ENCODE assay signal across 23 cellular contexts in the genomic region with DNA sequence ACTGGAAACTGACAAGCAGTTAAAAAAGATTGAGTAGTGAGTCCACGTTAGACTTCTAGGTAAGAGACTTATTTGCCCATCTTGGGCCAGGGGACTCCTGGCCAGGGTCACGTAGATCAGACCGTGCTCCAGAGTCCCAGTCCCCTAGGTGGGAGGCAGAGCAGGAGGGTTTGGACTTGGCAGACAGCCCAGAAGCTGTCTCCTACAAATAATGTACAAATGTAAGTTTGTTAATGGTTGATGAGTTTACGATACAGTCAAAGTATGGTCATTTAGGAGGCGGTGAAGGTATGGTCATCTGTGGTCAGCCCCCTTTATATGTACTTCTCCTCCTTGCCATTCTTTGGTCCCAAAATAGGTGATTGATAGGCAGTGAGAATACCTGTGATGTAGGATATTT. TPM values are rescaled to one million over a fixed set of nuclear protein-coding genes. Genes with fewer than 3 reads are reported as not detected.
DNase-seq lines count a peak whose midpoint lies in the region; ATAC-seq and TF ChIP-seq lines count a peak whose summit lies in the region.
"Had no signal": no experiment of that assay in that cellular context is flagged by ENCODE, and none has a peak within 500 bp of the region (broad histone marks: within the 10 kb centered on the region; RNA-seq: fewer than 3 reads in every experiment).

No MANE protein-coding gene starts in this region.

- H3K27me3 ChIP-seq in BE2C = no peaks in the 10 kb centered on the region
- H3K27me3 ChIP-seq: BLaER1 treated with 17β-estradiol and CSF1 and Interleukin-3, amounts not matched to agents 10 nM and 100 nM; heart right ventricle; SJCRH30; spleen; stomach had no signal

- CTCF ChIA-PET in activated CD8-positive, alpha-beta T cell treated with anti-CD3 and anti-CD28 coated beads for 36 hours (lab: Charles Lee) = interaction anchor here (0.9 to 5.3 kb wide), 3 partner anchors 18 to 105 kb away, joined by 3 to 46 read pairs (median 10); no protein-coding TSS in a partner anchor

- DNase-seq in NCI-H1417 (lab: John Stamatoyannopoulos, UW) = peak in 2 of 3 experiments; percentile 11 to 54
- no peak for DNase-seq in NCI-H1417 treated with DMSO at 0.1 percent for 48 hours (lab: John Stamatoyannopoulos, UW)
- DNase-seq in BE2C = peak; percentile 68
- peak; percentile 70 for DNase-seq in NCI-H69 (lab: John Stamatoyannopoulos, UW)
- DNase-seq in mesothelial cell of epicardium (ENCODE audit: low spot score in 2 of 2, unreplicated experiment in 2 of 2) = no peak
- no peak for DNase-seq in activated CD8-positive, alpha-beta T cell treated with anti-CD3 and anti-CD28 coated beads for 36 hours
- DNase-seq in activated T-cell treated with anti-CD3 and anti-CD28 coated beads, Interleukin-2, amount 50 U/mL, for 48 hours = no peak
- DNase-seq: activated CD4-positive, alpha-beta T cell treated with anti-CD3 and anti-CD28 coated beads, Interleukin-2, amount 50 U/mL, for 4 hours; amniotic stem cell; heart right ventricle; immature natural killer cell; NCI-H187 treated with DMSO at 0.1 percent for 48 hours; NCI-H526 treated with DMSO at 0.1 percent for 48 hours; PC-9; SJCRH30; spleen; stimulated activated CD4-positive, alpha-beta T cell treated with anti-CD3 and anti-CD28 coated beads, Interleukin-4, amount 100 ng/mL, for 24 hours; stomach; trophoblast cell had no signal

- H3K4me1 Mint-ChIP-seq in mesothelial cell of epicardium = peaks cover 36% of the 10 kb centered on the region
- H3K4me1 Mint-ChIP-seq in activated CD8-positive, alpha-beta T cell treated with anti-CD3 and anti-CD28 coated beads for 36 hours (ENCODE audit: low read depth) = peaks cover 5% of the 10 kb centered on the region

- no peaks in the 10 kb centered on the region for H3K36me3 ChIP-seq in BE2C
- H3K36me3 ChIP-seq: SJCRH30, stomach had no signal

- H3K36me3 Mint-ChIP-seq in mesothelial cell of epicardium = peaks cover 4% of the 10 kb centered on the region
- peaks cover 3% of the 10 kb centered on the region for H3K36me3 Mint-ChIP-seq in activated CD8-positive, alpha-beta T cell treated with anti-CD3 and anti-CD28 coated beads for 36 hours (ENCODE audit: low read depth)

- no peaks in the 10 kb centered on the region for H3K27me3 Mint-ChIP-seq in mesothelial cell of epicardium (ENCODE audit: low read depth)
- no peaks in the 10 kb centered on the region for H3K27me3 Mint-ChIP-seq in activated CD8-positive, alpha-beta T cell treated with anti-CD3 and anti-CD28 coated beads for 36 hours

- POLR2A ChIA-PET in activated CD8-positive, alpha-beta T cell treated with anti-CD3 and anti-CD28 coated beads for 36 hours (lab: Charles Lee) = interaction anchor here (1.0 to 1.1 kb wide), 2 partner anchors 16 to 36 kb away, joined by 3 read pairs; no protein-coding TSS in a partner anchor

- intact Hi-C loops in activated CD8-positive, alpha-beta T cell treated with anti-CD3 and anti-CD28 coated beads for 36 hours (cut with micrococcal nuclease) = loop anchor here (5.0 kb wide), 1 partner anchor 108 kb away; no protein-coding TSS in a partner anchor

- H3K9me3 ChIP-seq in BE2C = no peaks in the 10 kb centered on the region
- H3K9me3 ChIP-seq: A549; BLaER1 treated with 17β-estradiol and CSF1 and Interleukin-3, amounts not matched to agents 10 nM and 100 nM; heart right ventricle; SJCRH30; spleen; stomach had no signal

- no peak for ATAC-seq in GM21360 (IDR thresholded peaks at IDR 0.05; ENCODE audit: unreplicated experiment)
- no peak for ATAC-seq in activated CD8-positive, alpha-beta T cell treated with anti-CD3 and anti-CD28 coated beads for 36 hours
- ATAC-seq: A549, heart right ventricle had no signal

- peaks cover 18% of the 10 kb centered on the region for H3K4me1 ChIP-seq in BE2C

- H3K4me3 Mint-ChIP-seq in mesothelial cell of epicardium = no peak overlapping the region
- H3K4me3 Mint-ChIP-seq in activated CD8-positive, alpha-beta T cell treated with anti-CD3 and anti-CD28 coated beads for 36 hours = no peak overlapping the region
- H3K4me3 Mint-ChIP-seq: immature natural killer cell; T-helper 1 cell treated with Interleukin-12 subunit alpha and Interleukin-12 subunit beta and Interleukin-4 antibody, amounts not matched to agents 30 μg/mL and 1 μg/mL, for 36 hours had no signal

- H3K4me3 ChIP-seq in BE2C (ENCODE audit: low read depth, low read length) = no peak overlapping the region
- H3K4me3 ChIP-seq: A549; BLaER1 treated with 17β-estradiol and CSF1 and Interleukin-3, amounts not matched to agents 10 nM and 100 nM; heart right ventricle; PC-9; SJCRH30; spleen; stomach had no signal

- TF ChIP-seq CTCF in BE2C (IDR thresholded peaks at IDR 0.05; ENCODE audit: low read depth, low read length) (no peak), mesothelial cell of epicardium (IDR thresholded peaks at IDR 0.05; ENCODE audit: unreplicated experiment) (no peak)
- no peak for TF ChIP-seq CTCF in activated CD8-positive, alpha-beta T cell treated with anti-CD3 and anti-CD28 coated beads for 36 hours (IDR thresholded peaks at IDR 0.05)

- no peaks in the 10 kb centered on the region for H3K9me3 Mint-ChIP-seq in mesothelial cell of epicardium
- no peaks in the 10 kb centered on the region for H3K9me3 Mint-ChIP-seq in activated CD8-positive, alpha-beta T cell treated with anti-CD3 and anti-CD28 coated beads for 36 hours
- H3K9me3 Mint-ChIP-seq: immature natural killer cell; T-helper 1 cell treated with Interleukin-12 subunit alpha and Interleukin-12 subunit beta and Interleukin-4 antibody, amounts not matched to agents 30 μg/mL and 1 μg/mL, for 36 hours had no signal

- H3K27ac Mint-ChIP-seq in mesothelial cell of epicardium = peak overlapping the region; percentile 92
- H3K27ac Mint-ChIP-seq in activated CD8-positive, alpha-beta T cell treated with anti-CD3 and anti-CD28 coated beads for 36 hours = no peak overlapping the region
- H3K27ac Mint-ChIP-seq: T-helper 1 cell treated with Interleukin-12 subunit alpha and Interleukin-12 subunit beta and Interleukin-4 antibody, amounts not matched to agents 30 μg/mL and 1 μg/mL, for 36 hours had no signal

RNA-seq across cellular contexts. Expression of gene INPP5F, which starts 28.2 kb away (rescaled TPM):
- 6.7 TPM for polyA plus RNA-seq in BE2C (2012; ENCODE audit: insufficient read depth, insufficient read length, low read depth)
- total RNA-seq in mesothelial cell of epicardium = 55.8 to 56.5 TPM (median 56.0 TPM) in 3 replicates
- total RNA-seq in activated CD8-positive, alpha-beta T cell treated with anti-CD3 and anti-CD28 coated beads for 36 hours = 10 to 100 TPM; 10.7 TPM

Comparison
In these comparisons a context has a peak if more than half of its experiments do, and no peak if none do; other contexts are left out.
1. DNase-seq: peak in NCI-H1417 (2 of 3), BE2C (single experiment) and NCI-H69 (single experiment); none in NCI-H1417 treated with DMSO at 0.1 percent for 48 hours (single experiment), mesothelial cell of epicardium (0 of 2), activated CD8-positive, alpha-beta T cell treated with anti-CD3 and anti-CD28 coated beads for 36 hours (single experiment) and activated T-cell treated with anti-CD3 and anti-CD28 coated beads, Interleukin-2, amount 50 U/mL, for 48 hours (0 of 2).